Comparison of ENCODE assay signal across 12 cellular contexts in the genomic region with DNA sequence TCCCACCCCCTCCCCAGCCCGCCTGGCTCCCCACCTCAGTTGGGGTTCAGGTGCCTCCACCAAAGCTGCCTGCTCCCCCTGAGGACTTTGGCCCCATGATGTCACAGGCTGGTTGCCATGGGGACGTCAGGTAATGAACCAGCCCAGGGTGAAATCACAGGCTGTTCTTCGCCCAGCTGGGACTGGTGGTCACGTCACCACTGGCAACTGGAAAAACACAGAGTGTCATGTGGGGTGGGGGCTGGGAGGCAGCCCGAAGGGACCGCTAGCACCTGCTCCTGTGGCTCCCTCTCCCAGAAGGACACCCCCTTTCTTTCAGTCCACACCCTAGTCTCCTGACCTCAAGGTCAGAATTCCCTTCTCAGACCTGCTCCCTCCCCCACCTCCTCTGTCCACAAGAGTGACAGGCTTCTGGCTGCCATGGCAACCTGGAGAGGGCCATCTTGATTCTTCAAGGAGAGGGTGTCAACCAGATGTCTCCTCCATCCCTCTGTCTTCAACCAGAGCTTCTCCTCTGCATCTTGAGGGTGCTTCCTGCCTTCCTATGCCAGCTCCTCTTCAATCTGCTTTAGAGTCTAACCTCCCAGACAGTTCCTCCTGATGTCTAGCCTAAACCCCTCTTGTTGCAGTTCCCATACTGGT. TPM values are rescaled to one million over a fixed set of nuclear protein-coding genes. Genes with fewer than 3 reads are reported as not detected.
A peak's percentile ranks its signal among the peaks of the same experiment; 100 is the strongest.
DNase-seq lines count a peak whose midpoint lies in the region; ATAC-seq, FAIRE-seq and TF ChIP-seq lines count a peak whose summit lies in the region.
"Had no signal": no experiment of that assay in that cellular context is flagged by ENCODE, and none has a peak within 500 bp of the region (broad histone marks: within the 10 kb centered on the region; RNA-seq: fewer than 3 reads in every experiment).

No MANE protein-coding gene starts in this region.

- H3K9ac ChIP-seq in PC-3 (ENCODE audit: low read length), result no peak overlapping the region

- H3K36me3 Mint-ChIP-seq in activated T-helper 17 cell treated with anti-CD3 and anti-CD28 coated beads, Interleukin-2, amount 50 U/mL, for 72 hours (ENCODE audit: low read depth), result no peaks in the 10 kb centered on the region
- H3K36me3 Mint-ChIP-seq: naive B cell had no signal

- peaks cover 14% of the 10 kb centered on the region for H3K4me1 Mint-ChIP-seq in activated T-helper 17 cell treated with anti-CD3 and anti-CD28 coated beads, Interleukin-2, amount 50 U/mL, for 72 hours

- H3K4me2 ChIP-seq in A549, result peak overlapping the region; percentile 57
- no peak overlapping the region for H3K4me2 ChIP-seq in PC-3 (ENCODE audit: low read length)

- intact Hi-C loops in left colon (cut with DNase I, micrococcal nuclease), result no loop called here
- intact Hi-C loops in PC-3 (cut with micrococcal nuclease), result no loop called here

- no peak for TF ChIP-seq EP300 in A549 (IDR thresholded peaks at IDR 0.05)

- CTCF ChIA-PET in A549 (lab: Yijun Ruan, JAX) (interaction anchor here (0.8 to 2.2 kb wide), 5 partner anchors 10 to 119 kb away, joined by 3 to 9 read pairs (median 5); no protein-coding TSS in a partner anchor), PC-3 (lab: Charles Lee) (interaction anchor here (0.6 kb wide), 1 partner anchor 60 kb away, joined by 6 read pairs; no protein-coding TSS in a partner anchor)

- H3K4me1 ChIP-seq in A549 (peaks cover 26% of the 10 kb centered on the region), PC-3 (ENCODE audit: insufficient read depth, low read length) (no peaks in the 10 kb centered on the region)

- BruUV-seq in PC-3 (replicated peaks; lab: Mats Ljungman, UMichigan), result no TSS peak

- H3F3A ChIP-seq in PC-3 (ENCODE audit: low read length, unreplicated experiment), result no peaks in the 10 kb centered on the region

- POLR2A ChIA-PET in A549 (lab: Yijun Ruan, JAX) (no interaction called here), PC-3 (lab: Charles Lee; ENCODE audit: unreplicated experiment) (no interaction called here)

- TF ChIP-seq CTCF in A549 (IDR thresholded peaks at IDR 0.05), result no peak
- TF ChIP-seq CTCF in PC-3 (conservative IDR thresholded peaks at IDR 0.05; ENCODE audit: low read depth, low read length), result no peak

- H3K27me3 ChIP-seq in PC-3 (ENCODE audit: low read length), result no peaks in the 10 kb centered on the region
- H3K27me3 ChIP-seq: upper lobe of left lung had no signal

- ATAC-seq in A549 (peak; percentile 22 to 35; a peak in 2 of 6 replicates), left colon (peak; percentile 72), GM18861 (IDR thresholded peaks at IDR 0.05; ENCODE audit: unreplicated experiment) (no peak), PC-3 (no peak)
- ATAC-seq in activated T-helper 17 cell treated with anti-CD3 and anti-CD28 coated beads, Interleukin-2, amount 50 U/mL, for 72 hours (replicated peaks), result peak; percentile 27

- no peaks in the 10 kb centered on the region for H3K79me2 ChIP-seq in PC-3 (ENCODE audit: low read length)

- TF ChIP-seq POLR2A in A549 (IDR thresholded peaks at IDR 0.05; ENCODE audit: low read length), result no peak

- H3K9me2 ChIP-seq in PC-3 (replicated peaks; ENCODE audit: low read length), result no peaks in the 10 kb centered on the region

- no peak overlapping the region for H3K4me3 Mint-ChIP-seq in activated T-helper 17 cell treated with anti-CD3 and anti-CD28 coated beads, Interleukin-2, amount 50 U/mL, for 72 hours

- H3K9me3 Mint-ChIP-seq in activated T-helper 17 cell treated with anti-CD3 and anti-CD28 coated beads, Interleukin-2, amount 50 U/mL, for 72 hours, result no peaks in the 10 kb centered on the region
- H3K9me3 Mint-ChIP-seq: naive B cell had no signal

- 33% methylated on average over 4 of the region's 6 CpGs for WGBS in A549 (ENCODE audit: missing lambda C conversion rate)

- H2AFZ ChIP-seq in PC-3 (ENCODE audit: low read length), result no peak overlapping the region

- peaks cover 7% of the 10 kb centered on the region for H3K27me3 Mint-ChIP-seq in activated T-helper 17 cell treated with anti-CD3 and anti-CD28 coated beads, Interleukin-2, amount 50 U/mL, for 72 hours

- H3K27ac Mint-ChIP-seq in activated T-helper 17 cell treated with anti-CD3 and anti-CD28 coated beads, Interleukin-2, amount 50 U/mL, for 72 hours, result no peak overlapping the region

- H3K4me3 ChIP-seq in A549, result no peak overlapping the region
- no peak overlapping the region for H3K4me3 ChIP-seq in PC-3 (ENCODE audit: low read length)
- H3K4me3 ChIP-seq: upper lobe of left lung had no signal

- DNase-seq in A549 (ENCODE audit: low read depth in 1 of 2, low spot score in 1 of 2), result peak; percentile 48 to 52
- peak; percentile 53 for DNase-seq in Daoy (ENCODE audit: low read depth)
- peak; percentile 50 to 54 for DNase-seq in left colon
- no peak for DNase-seq in DMS114 treated with DMSO at 0.1 percent for 48 hours (lab: John Stamatoyannopoulos, UW; ENCODE audit: unreplicated experiment)
- DNase-seq in T-helper 9 cell, result no peak
- no peak for DNase-seq in PC-3
- DNase-seq: naive B cell; stimulated activated CD4-positive, alpha-beta T cell treated with anti-CD3 and anti-CD28 coated beads, Interleukin-4, amount 100 ng/mL, for 1 hour; upper lobe of left lung had no signal

- FAIRE-seq in A549 (lab: Jason Lieb, UNC), result no peak

- H3K9me3 ChIP-seq in A549, result no peaks in the 10 kb centered on the region
- no peaks in the 10 kb centered on the region for H3K9me3 ChIP-seq in PC-3 (ENCODE audit: low read length)
- H3K9me3 ChIP-seq: upper lobe of left lung had no signal

- no peaks in the 10 kb centered on the region for H3K36me3 ChIP-seq in PC-3 (ENCODE audit: low read depth, low read length)
- H3K36me3 ChIP-seq: upper lobe of left lung had no signal

- H3K27ac ChIP-seq in A549 (peak overlapping the region; percentile 52 to 66; a peak in 4 of 6 replicates), PC-3 (ENCODE audit: low read length) (no peak overlapping the region)
- H3K27ac ChIP-seq: upper lobe of left lung had no signal

- TF ChIP-seq RAD21 in A549 (conservative IDR thresholded peaks at IDR 0.05 in 1 of 2, IDR thresholded peaks at IDR 0.05 in 1 of 2), result no peak

- H4K20me1 ChIP-seq in PC-3 (ENCODE audit: low read length), result no peaks in the 10 kb centered on the region

TF ChIP-seq in A549, 52 proteins besides CTCF, POLR2A, EP300 and RAD21:
- TF ChIP-seq MAZ (IDR thresholded peaks at IDR 0.05; ENCODE audit: borderline replicate concordance, low read depth, low read length), result no peak
TF ChIP-seq in A549: peak in this region for 0.

RNA-seq across cellular contexts. Expression of a gene that starts 6.2 kb away (rescaled TPM):
- polyA plus RNA-seq in A549 (2011; rRNA removed), result 2.3 and 2.9 TPM in 2 replicates
- 6.0 and 9.1 TPM in 2 replicates for polyA plus RNA-seq in A549 (2012; cell fraction: cytosol; rRNA removed)
- polyA plus RNA-seq in A549 (2012; cell fraction: nucleus; rRNA removed), result 5.6 and 8.7 TPM in 2 replicates
- polyA plus RNA-seq in A549 (2017; fragmentation: RNase III; extraction: RNeasy Plus Mini Kit Qiagen cat#74134 plus additional on column Dnase treatment), result 5.9 to 6.7 TPM (median 6.3 TPM) in 3 replicates
- polyA minus RNA-seq in A549 (2011; rRNA and poly(A)+ RNA removed), result 6.3 and 8.5 TPM in 2 replicates
- 0.23 TPM in 1 of 2 replicates, not detected in the other for total RNA-seq in Daoy (2014; rRNA removed; shearing (Covaris generic))
- under 1 TPM; 0.24 to 0.69 TPM for total RNA-seq in activated T-helper 17 cell treated with anti-CD3 and anti-CD28 coated beads, Interleukin-2, amount 50 U/mL, for 72 hours
- not detected for total RNA-seq in left colon
- 7.7 and 9.8 TPM in 2 replicates for total RNA-seq in PC-3 (2014; rRNA removed)
- total RNA-seq: RPMI7951 had no signal

RNA-seq across cellular contexts. Expression of a gene that starts 23.7 kb away (rescaled TPM):
- polyA plus RNA-seq in A549 (2011; rRNA removed) (0.11 and 0.14 TPM in 2 replicates), A549 (2017; fragmentation: RNase III; extraction: RNeasy Plus Mini Kit Qiagen cat#74134 plus additional on column Dnase treatment) (0.07 to 0.18 TPM (median 0.08 TPM) in 3 replicates)
- 0.04 and 0.07 TPM in 2 replicates for polyA plus RNA-seq in A549 (2012; cell fraction: cytosol; rRNA removed)
- polyA plus RNA-seq in A549 (2012; cell fraction: nucleus; rRNA removed), result 0.39 and 0.41 TPM in 2 replicates
- not detected in 2 replicates for polyA minus RNA-seq in A549 (2011; rRNA and poly(A)+ RNA removed)
- total RNA-seq in Daoy (2014; rRNA removed; shearing (Covaris generic)), result 0.11 and 0.33 TPM in 2 replicates
- under 1 TPM in 1 of 2 donors, not detected in 1; 0.13 TPM for total RNA-seq in activated T-helper 17 cell treated with anti-CD3 and anti-CD28 coated beads, Interleukin-2, amount 50 U/mL, for 72 hours
- total RNA-seq in left colon (under 1 TPM in 1 of 2 donors, not detected in 1; 0.14 TPM), PC-3 (2014; rRNA removed) (not detected in 2 replicates)
- total RNA-seq: RPMI7951 had no signal

RNA-seq across cellular contexts. Expression of a gene that starts 45.4 kb away (rescaled TPM):
- polyA plus RNA-seq in A549 (2011; rRNA removed) (not detected in 2 replicates), A549 (2017; fragmentation: RNase III; extraction: RNeasy Plus Mini Kit Qiagen cat#74134 plus additional on column Dnase treatment) (0.05 to 0.07 TPM (median 0.06 TPM) in 3 replicates)
- polyA plus RNA-seq in A549 (2012; cell fraction: cytosol; rRNA removed), result 0.01 TPM in 1 of 2 replicates, not detected in the other
- 0.12 and 0.26 TPM in 2 replicates for polyA plus RNA-seq in A549 (2012; cell fraction: nucleus; rRNA removed)
- polyA minus RNA-seq in A549 (2011; rRNA and poly(A)+ RNA removed), result not detected in 2 replicates
- total RNA-seq in Daoy (2014; rRNA removed; shearing (Covaris generic)), result not detected in 2 replicates
- total RNA-seq in activated T-helper 17 cell treated with anti-CD3 and anti-CD28 coated beads, Interleukin-2, amount 50 U/mL, for 72 hours, result under 1 TPM in 1 of 2 donors, not detected in 1; 0.40 TPM
- total RNA-seq in left colon (1 to 10 TPM in 1 of 2 donors, under 1 TPM in 1; 0.73 to 1.7 TPM), PC-3 (2014; rRNA removed) (not detected in 2 replicates)

RNA-seq across cellular contexts. Expression of a gene that starts 49.4 kb away (rescaled TPM):
- polyA plus RNA-seq in A549 (2011; rRNA removed), result not detected in 2 replicates
- not detected in 2 replicates for polyA plus RNA-seq in A549 (2012; cell fraction: cytosol; rRNA removed)
- not detected in 2 replicates for polyA plus RNA-seq in A549 (2012; cell fraction: nucleus; rRNA removed)
- polyA plus RNA-seq in A549 (2017; fragmentation: RNase III; extraction: RNeasy Plus Mini Kit Qiagen cat#74134 plus additional on column Dnase treatment), result not detected in 3 replicates
- polyA minus RNA-seq in A549 (2011; rRNA and poly(A)+ RNA removed), result not detected in 2 replicates
- total RNA-seq in Daoy (2014; rRNA removed; shearing (Covaris generic)), result 0.17 TPM in 1 of 2 replicates, not detected in the other
- total RNA-seq in activated T-helper 17 cell treated with anti-CD3 and anti-CD28 coated beads, Interleukin-2, amount 50 U/mL, for 72 hours, result not detected
- 10 to 100 TPM in 1 of 2 donors, under 1 TPM in 1; 0.73 to 17.6 TPM for total RNA-seq in left colon
- total RNA-seq in PC-3 (2014; rRNA removed), result not detected in 2 replicates

Comparison
In these comparisons a context has a peak if more than half of its experiments do, and no peak if none do; other contexts are left out.
1. ATAC-seq: peak in A549 (2 of 2), activated T-helper 17 cell treated with anti-CD3 and anti-CD28 coated beads, Interleukin-2, amount 50 U/mL, for 72 hours (single experiment) and left colon (single experiment); none in GM18861 (single experiment) and PC-3 (single experiment).
2. DNase-seq: peak in A549 (2 of 2), Daoy (single experiment) and left colon (2 of 2); none in DMS114 treated with DMSO at 0.1 percent for 48 hours (single experiment), T-helper 9 cell (single experiment) and PC-3 (single experiment).